14 cellular contexts compared by ENCODE assay signal in genomic region chr5:132435891-132436290, GRCh38. TPM values are rescaled to one million over a fixed set of nuclear protein-coding genes. Genes with fewer than 3 reads are reported as not detected.
DNase-seq lines count a peak whose midpoint lies in the region; ATAC-seq, FAIRE-seq and TF ChIP-seq lines count a peak whose summit lies in the region.
"Had no signal": no experiment of that assay in that cellular context is flagged by ENCODE, and none has a peak within 500 bp of the region (broad histone marks: within the 10 kb centered on the region; RNA-seq: fewer than 3 reads in every experiment).

No MANE protein-coding gene starts in this region.

- peaks cover 15% of the 10 kb centered on the region for H3K36me3 Mint-ChIP-seq in activated naive CD4-positive, alpha-beta T cell treated with anti-CD3 and anti-CD28 coated beads, Interleukin-2, amount 50 U/mL, for 24 hours
- H3K36me3 Mint-ChIP-seq in activated naive CD4-positive, alpha-beta T cell treated with anti-CD3 and anti-CD28 coated beads, Interleukin-2, amount 50 U/mL, for 72 hours = peaks cover 6 to 13% of the 10 kb centered on the region in 2 donors
- H3K36me3 Mint-ChIP-seq in activated T-helper 2 cell treated with anti-CD3 and anti-CD28 coated beads, Interferon-gamma antibody, Interleukin-2, Interleukin-4, amounts not matched to agents 10 μg/mL and 5 μg/mL and 100 μg/mL, durations not matched to agents 14 hours and 24 hours and 36 hours (ENCODE audit: low read depth) = peaks cover 58% of the 10 kb centered on the region

- H3K4me3 ChIP-seq in muscle layer of colon (ENCODE audit: low read depth in 1 of 2, low read length in 2 of 2) = no peak overlapping the region
- no peak overlapping the region for H3K4me3 ChIP-seq in vagina
- H3K4me3 ChIP-seq in pancreas = no peak overlapping the region
- H3K4me3 ChIP-seq: skin epidermis, testis had no signal

- ATAC-seq in activated naive CD4-positive, alpha-beta T cell treated with anti-CD3 and anti-CD28 coated beads, Interleukin-2, amount 50 U/mL, for 72 hours = no peak
- ATAC-seq in pancreas = no peak

- no peak for DNase-seq in activated naive CD4-positive, alpha-beta T cell treated with anti-CD3 and anti-CD28 coated beads, Interleukin-2, amount 50 U/mL, for 72 hours (ENCODE audit: low spot score in 2 of 2)
- no peak for DNase-seq in activated T-helper 2 cell treated with anti-CD3 and anti-CD28 coated beads, Interferon-gamma antibody, Interleukin-2, Interleukin-4, amounts not matched to agents 10 μg/mL and 5 μg/mL and 100 μg/mL, durations not matched to agents 14 hours and 24 hours and 36 hours (ENCODE audit: low spot score)
- DNase-seq in vagina (ENCODE audit: extremely low spot score in 2 of 2) = no peak
- no peak for DNase-seq in pancreas
- DNase-seq in NCI-H1105 (lab: John Stamatoyannopoulos, UW) = no peak
- no peak for DNase-seq in NCI-H2171 treated with DMSO at 0.1 percent for 48 hours (lab: John Stamatoyannopoulos, UW)
- DNase-seq: activated CD4-positive, alpha-beta T cell treated with anti-CD3 and anti-CD28 coated beads for 1 hour; activated naive CD4-positive, alpha-beta T cell treated with anti-CD3 and anti-CD28 coated beads for 36 hours; DMS53; erythroblast; testis had no signal

- no peak for TF ChIP-seq POLR2A in vagina (IDR thresholded peaks at IDR 0.05)

- H3K4me1 ChIP-seq in muscle layer of colon (ENCODE audit: insufficient read depth, low read length) (peaks cover 81% of the 10 kb centered on the region), vagina (peaks cover 90% of the 10 kb centered on the region), pancreas (peaks cover 0 to 12% (median 8%) of the 10 kb centered on the region in 3 donors)

- peaks cover 89% of the 10 kb centered on the region for H3K4me1 Mint-ChIP-seq in activated naive CD4-positive, alpha-beta T cell treated with anti-CD3 and anti-CD28 coated beads, Interleukin-2, amount 50 U/mL, for 24 hours
- peaks cover 78% of the 10 kb centered on the region for H3K4me1 Mint-ChIP-seq in activated T-helper 2 cell treated with anti-CD3 and anti-CD28 coated beads, Interferon-gamma antibody, Interleukin-2, Interleukin-4, amounts not matched to agents 10 μg/mL and 5 μg/mL and 100 μg/mL, durations not matched to agents 14 hours and 24 hours and 36 hours (ENCODE audit: low read depth)

- no peak overlapping the region for H3K9ac ChIP-seq in muscle layer of colon (ENCODE audit: low read length)

- H3K4me3 Mint-ChIP-seq in activated naive CD4-positive, alpha-beta T cell treated with anti-CD3 and anti-CD28 coated beads, Interleukin-2, amount 50 U/mL, for 24 hours = peak overlapping the region; percentile 4
- H3K4me3 Mint-ChIP-seq in activated T-helper 2 cell treated with anti-CD3 and anti-CD28 coated beads, Interferon-gamma antibody, Interleukin-2, Interleukin-4, amounts not matched to agents 10 μg/mL and 5 μg/mL and 100 μg/mL, durations not matched to agents 14 hours and 24 hours and 36 hours (ENCODE audit: low read depth) = no peak overlapping the region
- H3K4me3 Mint-ChIP-seq: activated naive CD4-positive, alpha-beta T cell treated with anti-CD3 and anti-CD28 coated beads for 36 hours had no signal

- no peak for FAIRE-seq in pancreas (lab: Jason Lieb, UNC)

- TF ChIP-seq CTCF in vagina (IDR thresholded peaks at IDR 0.05) (no peak), pancreas (IDR thresholded peaks at IDR 0.05) (no peak)

- WGBS in pancreas, 2 donors = 96% methylated on average over 2 of the region's 2 CpGs

- no peaks in the 10 kb centered on the region for H3K27me3 ChIP-seq in muscle layer of colon (ENCODE audit: control insufficient read depth in 1 of 2, insufficient read depth in 2 of 2, low read length in 2 of 2)
- no peaks in the 10 kb centered on the region for H3K27me3 ChIP-seq in vagina
- no peaks in the 10 kb centered on the region for H3K27me3 ChIP-seq in pancreas
- H3K27me3 ChIP-seq: testis had no signal

- H3K9me3 ChIP-seq in muscle layer of colon (ENCODE audit: low read length) = no peaks in the 10 kb centered on the region
- H3K9me3 ChIP-seq in vagina = no peaks in the 10 kb centered on the region
- H3K9me3 ChIP-seq in pancreas = no peaks in the 10 kb centered on the region
- H3K9me3 ChIP-seq: testis had no signal

- no peaks in the 10 kb centered on the region for H3K27me3 Mint-ChIP-seq in activated naive CD4-positive, alpha-beta T cell treated with anti-CD3 and anti-CD28 coated beads, Interleukin-2, amount 50 U/mL, for 24 hours
- no peaks in the 10 kb centered on the region for H3K27me3 Mint-ChIP-seq in activated T-helper 2 cell treated with anti-CD3 and anti-CD28 coated beads, Interferon-gamma antibody, Interleukin-2, Interleukin-4, amounts not matched to agents 10 μg/mL and 5 μg/mL and 100 μg/mL, durations not matched to agents 14 hours and 24 hours and 36 hours (ENCODE audit: low read depth)

- peak overlapping the region; percentile 55 for H3K27ac Mint-ChIP-seq in activated naive CD4-positive, alpha-beta T cell treated with anti-CD3 and anti-CD28 coated beads, Interleukin-2, amount 50 U/mL, for 24 hours
- peak overlapping the region in 1 of 2 donors; percentile 66 for H3K27ac Mint-ChIP-seq in activated naive CD4-positive, alpha-beta T cell treated with anti-CD3 and anti-CD28 coated beads, Interleukin-2, amount 50 U/mL, for 72 hours
- H3K27ac Mint-ChIP-seq in activated T-helper 2 cell treated with anti-CD3 and anti-CD28 coated beads, Interferon-gamma antibody, Interleukin-2, Interleukin-4, amounts not matched to agents 10 μg/mL and 5 μg/mL and 100 μg/mL, durations not matched to agents 14 hours and 24 hours and 36 hours = peak overlapping the region; percentile 53
- H3K27ac Mint-ChIP-seq: activated naive CD4-positive, alpha-beta T cell treated with anti-CD3 and anti-CD28 coated beads for 36 hours had no signal

- intact Hi-C loops in activated T-helper 2 cell treated with anti-CD3 and anti-CD28 coated beads, Interferon-gamma antibody, Interleukin-2, Interleukin-4, amounts not matched to agents 10 μg/mL and 5 μg/mL and 100 μg/mL, durations not matched to agents 14 hours and 24 hours and 36 hours (cut with micrococcal nuclease) = no loop called here
- intact Hi-C loops in vagina (cut with DNase I) (no loop called here), pancreas (cut with DNase I) (no loop called here)

- H3K36me3 ChIP-seq in muscle layer of colon (ENCODE audit: insufficient read depth, low read length) (no peaks in the 10 kb centered on the region), vagina (no peaks in the 10 kb centered on the region), pancreas (no peaks in the 10 kb centered on the region)

- H3K27ac ChIP-seq in muscle layer of colon (ENCODE audit: low read depth, low read length) = peak overlapping the region; percentile 19
- H3K27ac ChIP-seq in vagina = peak overlapping the region; percentile 84
- no peak overlapping the region for H3K27ac ChIP-seq in pancreas

- H3K9me3 Mint-ChIP-seq in activated naive CD4-positive, alpha-beta T cell treated with anti-CD3 and anti-CD28 coated beads, Interleukin-2, amount 50 U/mL, for 24 hours = no peaks in the 10 kb centered on the region
- no peaks in the 10 kb centered on the region for H3K9me3 Mint-ChIP-seq in activated naive CD4-positive, alpha-beta T cell treated with anti-CD3 and anti-CD28 coated beads, Interleukin-2, amount 50 U/mL, for 72 hours
- H3K9me3 Mint-ChIP-seq in activated T-helper 2 cell treated with anti-CD3 and anti-CD28 coated beads, Interferon-gamma antibody, Interleukin-2, Interleukin-4, amounts not matched to agents 10 μg/mL and 5 μg/mL and 100 μg/mL, durations not matched to agents 14 hours and 24 hours and 36 hours = no peaks in the 10 kb centered on the region
- H3K9me3 Mint-ChIP-seq: activated naive CD4-positive, alpha-beta T cell treated with anti-CD3 and anti-CD28 coated beads for 36 hours had no signal

RNA-seq across cellular contexts. Expression of gene IRF1, which starts 54.7 kb away (rescaled TPM):
- 100 to 1,000 TPM; 107 to 156 TPM for total RNA-seq in activated naive CD4-positive, alpha-beta T cell treated with anti-CD3 and anti-CD28 coated beads, Interleukin-2, amount 50 U/mL, for 72 hours
- 155 TPM in 2 replicates for total RNA-seq in activated T-helper 2 cell treated with anti-CD3 and anti-CD28 coated beads, Interferon-gamma antibody, Interleukin-2, Interleukin-4, amounts not matched to agents 10 μg/mL and 5 μg/mL and 100 μg/mL, durations not matched to agents 14 hours and 24 hours and 36 hours
- total RNA-seq in vagina (49.8 TPM), pancreas (10 to 100 TPM in 4 of 6 donors, 1 to 10 TPM in 2; 7.0 to 28.0 (median 11.1) TPM)
- polyA plus RNA-seq in pancreas = 10 to 100 TPM in 1 of 2 donors, 1 to 10 TPM in 1; 8.5 to 30.8 TPM

Comparison
In these comparisons a context has a peak if more than half of its experiments do, and no peak if none do; other contexts are left out.
1. H3K27ac ChIP-seq: peak in muscle layer of colon (single experiment) and vagina (single experiment); none in pancreas (0 of 4).